Comparison of ENCODE assay signal across 1 cellular context in genomic region chr5:69234457-69235268, GRCh38.
TF ChIP-seq lines count a peak whose summit lies in the region.

Gene CDK7, plus strand, starts transcription at chr5:69234886. Its CDS starts 90 bp downstream, at chr5:69234976.

TF ChIP-seq in HepG2, 621 proteins besides CTCF, POLR2A, EP300 and RAD21 (continued from another document and continues in another):
- TF ChIP-seq, protein P1, sequence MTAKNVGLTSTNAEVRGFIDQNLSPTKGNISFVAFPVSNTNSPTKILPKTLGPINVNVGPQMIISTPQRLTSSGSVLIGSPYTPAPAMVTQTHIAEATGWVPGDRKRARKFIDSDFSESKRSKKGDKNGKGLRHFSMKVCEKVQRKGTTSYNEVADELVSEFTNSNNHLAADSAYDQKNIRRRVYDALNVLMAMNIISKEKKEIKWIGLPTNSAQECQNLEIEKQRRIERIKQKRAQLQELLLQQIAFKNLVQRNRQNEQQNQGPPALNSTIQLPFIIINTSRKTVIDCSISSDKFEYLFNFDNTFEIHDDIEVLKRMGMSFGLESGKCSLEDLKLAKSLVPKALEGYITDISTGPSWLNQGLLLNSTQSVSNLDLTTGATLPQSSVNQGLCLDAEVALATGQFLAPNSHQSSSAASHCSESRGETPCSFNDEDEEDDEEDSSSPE (CRISPR knock-in tag; IDR thresholded peaks at IDR 0.05) = peak; percentile 38; the same call in 1 of the 2 replicates
- peak; percentile 41; the same call in 1 of the 2 replicates for TF ChIP-seq ZNF34 (CRISPR knock-in tag; IDR thresholded peaks at IDR 0.05; ENCODE audit: borderline replicate concordance)
- peak; percentile 77 for TF ChIP-seq TOPORS (CRISPR knock-in tag; IDR thresholded peaks at IDR 0.05)
- TF ChIP-seq DMAP1 (CRISPR knock-in tag; IDR thresholded peaks at IDR 0.05) = peak; percentile 61; the same call in 1 of the 2 replicates
- peak; percentile 91 for TF ChIP-seq ZFP91 (CRISPR knock-in tag; IDR thresholded peaks at IDR 0.05; ENCODE audit: borderline replicate concordance)
- TF ChIP-seq ZHX1 (CRISPR knock-in tag; IDR thresholded peaks at IDR 0.05; ENCODE audit: low read depth) = 0 out of 2 replicates have a peak, but pooled peaks have one; percentile 58
- TF ChIP-seq BRF2 (CRISPR knock-in tag; IDR thresholded peaks at IDR 0.05) = peak; percentile 25; the same call in 1 of the 2 replicates
- TF ChIP-seq NR3C1 (CRISPR knock-in tag; IDR thresholded peaks at IDR 0.05) = no peak
- TF ChIP-seq CREM (IDR thresholded peaks at IDR 0.05) = peak; percentile 68
- TF ChIP-seq CREM (CRISPR knock-in tag; IDR thresholded peaks at IDR 0.05) = no peak
- peak; percentile 78; the same call in 1 of the 2 replicates for TF ChIP-seq ZNF274 (CRISPR knock-in tag; IDR thresholded peaks at IDR 0.05)
- TF ChIP-seq SMAD1 (CRISPR knock-in tag; IDR thresholded peaks at IDR 0.05; ENCODE audit: borderline replicate concordance, low read depth) = peak; percentile 87; the same call in 1 of the 2 replicates
- TF ChIP-seq MTF1 (CRISPR knock-in tag; IDR thresholded peaks at IDR 0.05) = no peak
- no peak for TF ChIP-seq SMC3 (IDR thresholded peaks at IDR 0.05; ENCODE audit: low read length)
- peak; percentile 83; the same call in 1 of the 2 replicates for TF ChIP-seq ZFP36L1 (CRISPR knock-in tag; IDR thresholded peaks at IDR 0.05)
- TF ChIP-seq MYNN (CRISPR knock-in tag; IDR thresholded peaks at IDR 0.05; ENCODE audit: low read depth) = peak; percentile 72; the same call in 1 of the 2 replicates
- peak; percentile 31; the same call in 1 of the 2 replicates for TF ChIP-seq TFDP1 (CRISPR knock-in tag; IDR thresholded peaks at IDR 0.05; ENCODE audit: borderline replicate concordance)
- peak; percentile 54; the same call in 1 of the 2 replicates for TF ChIP-seq ZNF329 (CRISPR knock-in tag; IDR thresholded peaks at IDR 0.05; ENCODE audit: low read depth)
- peak; percentile 96 for TF ChIP-seq DR1 (CRISPR knock-in tag; IDR thresholded peaks at IDR 0.05)
- TF ChIP-seq, protein P2, sequence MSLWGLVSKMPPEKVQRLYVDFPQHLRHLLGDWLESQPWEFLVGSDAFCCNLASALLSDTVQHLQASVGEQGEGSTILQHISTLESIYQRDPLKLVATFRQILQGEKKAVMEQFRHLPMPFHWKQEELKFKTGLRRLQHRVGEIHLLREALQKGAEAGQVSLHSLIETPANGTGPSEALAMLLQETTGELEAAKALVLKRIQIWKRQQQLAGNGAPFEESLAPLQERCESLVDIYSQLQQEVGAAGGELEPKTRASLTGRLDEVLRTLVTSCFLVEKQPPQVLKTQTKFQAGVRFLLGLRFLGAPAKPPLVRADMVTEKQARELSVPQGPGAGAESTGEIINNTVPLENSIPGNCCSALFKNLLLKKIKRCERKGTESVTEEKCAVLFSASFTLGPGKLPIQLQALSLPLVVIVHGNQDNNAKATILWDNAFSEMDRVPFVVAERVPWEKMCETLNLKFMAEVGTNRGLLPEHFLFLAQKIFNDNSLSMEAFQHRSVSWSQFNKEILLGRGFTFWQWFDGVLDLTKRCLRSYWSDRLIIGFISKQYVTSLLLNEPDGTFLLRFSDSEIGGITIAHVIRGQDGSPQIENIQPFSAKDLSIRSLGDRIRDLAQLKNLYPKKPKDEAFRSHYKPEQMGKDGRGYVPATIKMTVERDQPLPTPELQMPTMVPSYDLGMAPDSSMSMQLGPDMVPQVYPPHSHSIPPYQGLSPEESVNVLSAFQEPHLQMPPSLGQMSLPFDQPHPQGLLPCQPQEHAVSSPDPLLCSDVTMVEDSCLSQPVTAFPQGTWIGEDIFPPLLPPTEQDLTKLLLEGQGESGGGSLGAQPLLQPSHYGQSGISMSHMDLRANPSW (CRISPR knock-in tag; IDR thresholded peaks at IDR 0.05; ENCODE audit: borderline replicate concordance) = peak; percentile 72; the same call in 1 of the 2 replicates
- TF ChIP-seq JUND (CRISPR knock-in tag; IDR thresholded peaks at IDR 0.05) = no peak
- no peak for TF ChIP-seq ZNF367 (CRISPR knock-in tag; IDR thresholded peaks at IDR 0.05; ENCODE audit: borderline replicate concordance)
- TF ChIP-seq ZNF543 (CRISPR knock-in tag; IDR thresholded peaks at IDR 0.05) = 0 out of 2 replicates have a peak, but pooled peaks have one; percentile 20
- TF ChIP-seq ZNF839 (CRISPR knock-in tag; IDR thresholded peaks at IDR 0.05; ENCODE audit: borderline replicate concordance) = 0 out of 2 replicates have a peak, but pooled peaks have one; percentile 60
- TF ChIP-seq PPARG (CRISPR knock-in tag; conservative IDR thresholded peaks at IDR 0.05) = 0 out of 2 replicates have a peak, but pooled peaks have one; percentile 36
- TF ChIP-seq ZNF501 (CRISPR knock-in tag; IDR thresholded peaks at IDR 0.05) = peak; percentile 98
- no peak for TF ChIP-seq PREB (CRISPR knock-in tag; IDR thresholded peaks at IDR 0.05)
- no peak for TF ChIP-seq ZNF234 (CRISPR knock-in tag; conservative IDR thresholded peaks at IDR 0.05)
- TF ChIP-seq ZNF296 (CRISPR knock-in tag; conservative IDR thresholded peaks at IDR 0.05) = 0 out of 2 replicates have a peak, but pooled peaks have one; percentile 22
- TF ChIP-seq CBFB (CRISPR knock-in tag; IDR thresholded peaks at IDR 0.05) = no peak
- no peak for TF ChIP-seq ZNF512 (CRISPR knock-in tag; IDR thresholded peaks at IDR 0.05)
- no peak for TF ChIP-seq LCORL (IDR thresholded peaks at IDR 0.05)
- TF ChIP-seq LCORL (CRISPR knock-in tag; IDR thresholded peaks at IDR 0.05) = peak; percentile 74
- TF ChIP-seq NBN (conservative IDR thresholded peaks at IDR 0.05) = no peak
- TF ChIP-seq SRY (CRISPR knock-in tag; IDR thresholded peaks at IDR 0.05) = 0 out of 2 replicates have a peak, but pooled peaks have one; percentile 24
- no peak for TF ChIP-seq ZNF678 (CRISPR knock-in tag; IDR thresholded peaks at IDR 0.05)
- 0 out of 2 replicates have a peak, but pooled peaks have one; percentile 23 for TF ChIP-seq U2AF2 (IDR thresholded peaks at IDR 0.05; ENCODE audit: low read depth, low read length)
- no peak for TF ChIP-seq NFE2 (CRISPR knock-in tag; IDR thresholded peaks at IDR 0.05)
- 0 out of 2 replicates have a peak, but pooled peaks have one; percentile 38 for TF ChIP-seq ZSCAN30 (CRISPR knock-in tag; IDR thresholded peaks at IDR 0.05)
- TF ChIP-seq ZNF556 (CRISPR knock-in tag; IDR thresholded peaks at IDR 0.05; ENCODE audit: borderline replicate concordance) = no peak; the same call in 1 of the 2 replicates
- TF ChIP-seq, protein P3, sequence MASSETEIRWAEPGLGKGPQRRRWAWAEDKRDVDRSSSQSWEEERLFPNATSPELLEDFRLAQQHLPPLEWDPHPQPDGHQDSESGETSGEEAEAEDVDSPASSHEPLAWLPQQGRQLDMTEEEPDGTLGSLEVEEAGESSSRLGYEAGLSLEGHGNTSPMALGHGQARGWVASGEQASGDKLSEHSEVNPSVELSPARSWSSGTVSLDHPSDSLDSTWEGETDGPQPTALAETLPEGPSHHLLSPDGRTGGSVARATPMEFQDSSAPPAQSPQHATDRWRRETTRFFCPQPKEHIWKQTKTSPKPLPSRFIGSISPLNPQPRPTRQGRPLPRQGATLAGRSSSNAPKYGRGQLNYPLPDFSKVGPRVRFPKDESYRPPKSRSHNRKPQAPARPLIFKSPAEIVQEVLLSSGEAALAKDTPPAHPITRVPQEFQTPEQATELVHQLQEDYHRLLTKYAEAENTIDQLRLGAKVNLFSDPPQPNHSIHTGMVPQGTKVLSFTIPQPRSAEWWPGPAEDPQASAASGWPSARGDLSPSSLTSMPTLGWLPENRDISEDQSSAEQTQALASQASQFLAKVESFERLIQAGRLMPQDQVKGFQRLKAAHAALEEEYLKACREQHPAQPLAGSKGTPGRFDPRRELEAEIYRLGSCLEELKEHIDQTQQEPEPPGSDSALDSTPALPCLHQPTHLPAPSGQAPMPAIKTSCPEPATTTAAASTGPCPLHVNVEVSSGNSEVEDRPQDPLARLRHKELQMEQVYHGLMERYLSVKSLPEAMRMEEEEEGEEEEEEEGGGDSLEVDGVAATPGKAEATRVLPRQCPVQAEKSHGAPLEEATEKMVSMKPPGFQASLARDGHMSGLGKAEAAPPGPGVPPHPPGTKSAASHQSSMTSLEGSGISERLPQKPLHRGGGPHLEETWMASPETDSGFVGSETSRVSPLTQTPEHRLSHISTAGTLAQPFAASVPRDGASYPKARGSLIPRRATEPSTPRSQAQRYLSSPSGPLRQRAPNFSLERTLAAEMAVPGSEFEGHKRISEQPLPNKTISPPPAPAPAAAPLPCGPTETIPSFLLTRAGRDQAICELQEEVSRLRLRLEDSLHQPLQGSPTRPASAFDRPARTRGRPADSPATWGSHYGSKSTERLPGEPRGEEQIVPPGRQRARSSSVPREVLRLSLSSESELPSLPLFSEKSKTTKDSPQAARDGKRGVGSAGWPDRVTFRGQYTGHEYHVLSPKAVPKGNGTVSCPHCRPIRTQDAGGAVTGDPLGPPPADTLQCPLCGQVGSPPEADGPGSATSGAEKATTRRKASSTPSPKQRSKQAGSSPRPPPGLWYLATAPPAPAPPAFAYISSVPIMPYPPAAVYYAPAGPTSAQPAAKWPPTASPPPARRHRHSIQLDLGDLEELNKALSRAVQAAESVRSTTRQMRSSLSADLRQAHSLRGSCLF (CRISPR knock-in tag; IDR thresholded peaks at IDR 0.05; ENCODE audit: borderline replicate concordance) = no peak
- TF ChIP-seq PITX1 (CRISPR knock-in tag; IDR thresholded peaks at IDR 0.05) = peak; percentile 76
- TF ChIP-seq PHB2 (IDR thresholded peaks at IDR 0.05; ENCODE audit: partially characterized antibody) = no peak
- no peak for TF ChIP-seq ZSCAN25 (CRISPR knock-in tag; IDR thresholded peaks at IDR 0.05)
- peak; percentile 69; the same call in 1 of the 2 replicates for TF ChIP-seq ZBTB38 (CRISPR knock-in tag; IDR thresholded peaks at IDR 0.05)
- peak; percentile 94 for TF ChIP-seq PHF8 (CRISPR knock-in tag; IDR thresholded peaks at IDR 0.05)
- peak; percentile 76; the same call in 1 of the 2 replicates for TF ChIP-seq KLF6 (CRISPR knock-in tag; IDR thresholded peaks at IDR 0.05)
- TF ChIP-seq SIX1 (CRISPR knock-in tag; IDR thresholded peaks at IDR 0.05; ENCODE audit: borderline replicate concordance) = peak; percentile 38; the same call in 1 of the 2 replicates
